Comparison of ENCODE assay signal across 25 cellular contexts in the genomic region with DNA sequence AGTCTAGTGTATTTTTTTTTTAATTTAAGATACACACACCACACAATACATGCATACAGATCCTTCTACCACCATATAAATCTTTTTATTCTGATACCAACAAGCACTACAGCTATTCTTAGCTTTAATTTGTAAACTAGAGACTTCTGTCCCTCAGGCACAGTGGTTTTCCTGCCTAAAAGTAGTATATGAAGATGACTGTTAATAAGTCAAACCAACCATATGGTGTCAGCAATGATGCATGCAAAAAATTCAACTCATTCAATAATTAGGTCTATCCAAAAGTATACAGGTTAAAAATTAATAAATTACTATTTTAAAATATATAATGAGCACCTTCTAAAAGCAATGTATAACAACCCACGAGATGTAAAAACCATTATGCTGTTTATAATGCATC. TPM values are rescaled to one million over a fixed set of nuclear protein-coding genes. Genes with fewer than 3 reads are reported as not detected.
"Had no signal": no experiment of that assay in that cellular context is flagged by ENCODE, and none has a peak within 500 bp of the region (broad histone marks: within the 10 kb centered on the region; RNA-seq: fewer than 3 reads in every experiment).

No MANE protein-coding gene starts in this region.

- H3K27me3 ChIP-seq: adrenal gland, ascending aorta, colonic mucosa, dorsolateral prefrontal cortex, gastroesophageal sphincter, heart left ventricle, sigmoid colon, testis had no signal

- ATAC-seq: effector memory CD8-positive, alpha-beta T cell; esophagus mucosa; gastroesophageal sphincter; heart left ventricle; left cardiac atrium; natural killer cell treated with Interleukin-12 subunit alpha and Interleukin-12 subunit beta and Interleukin-15 and Interleukin-18, amount 100 ng/mL, for 72 hours had no signal

- H3K27ac ChIP-seq: adrenal gland, ascending aorta, colonic mucosa, dorsolateral prefrontal cortex, gastroesophageal sphincter, heart left ventricle, sigmoid colon, testis had no signal

- H3K36me3 ChIP-seq: adrenal gland, ascending aorta, colonic mucosa, gastroesophageal sphincter, heart left ventricle, sigmoid colon had no signal

- DNase-seq: activated CD4-positive, alpha-beta T cell treated with anti-CD3 and anti-CD28 coated beads for 4 hours; activated CD4-positive, alpha-beta T cell treated with anti-CD3 and anti-CD28 coated beads, Interleukin-2, amount 50 U/mL, for 48 hours; activated CD4-positive, CD25-positive, alpha-beta regulatory T cell; activated CD8-positive, alpha-beta memory T cell treated with anti-CD3 and anti-CD28 coated beads, Interleukin-2, amount 50 U/mL, for 48 hours; activated naive CD4-positive, alpha-beta T cell; activated T-cell treated with anti-CD3 and anti-CD28 coated beads, Interleukin-2, amount 50 U/mL, for 4 hours; adrenal gland; central memory CD4-positive, alpha-beta T cell; colonic mucosa; dorsolateral prefrontal cortex; effector memory CD8-positive, alpha-beta T cell; heart left ventricle; islet precursor cell; left cardiac atrium; retina; sigmoid colon; stimulated activated CD4-positive, alpha-beta T cell treated with anti-CD3 and anti-CD28 coated beads, Interleukin-4, amount 100 ng/mL, for 1 hour; stimulated activated naive CD4-positive, alpha-beta T cell; testis had no signal

- H3K4me1 ChIP-seq: adrenal gland, ascending aorta, colonic mucosa, gastroesophageal sphincter, heart left ventricle, sigmoid colon, testis had no signal

- H3K9me3 ChIP-seq: adrenal gland, colonic mucosa, testis had no signal

- H3K4me3 ChIP-seq: adrenal gland, ascending aorta, colonic mucosa, dorsolateral prefrontal cortex, gastroesophageal sphincter, heart left ventricle, sigmoid colon, smooth muscle cell, testis had no signal

RNA-seq across cellular contexts. Expression of a gene that starts 10.4 kb away (rescaled TPM):
- total RNA-seq: ascending aorta, osteocyte had no signal
